In genomic region chr10:3516191-3516590, GRCh38 we compare ENCODE assay signal across 17 cellular contexts.
DNase-seq lines count a peak whose midpoint lies in the region; ATAC-seq, FAIRE-seq and TF ChIP-seq lines count a peak whose summit lies in the region.
"Had no signal": no experiment of that assay in that cellular context is flagged by ENCODE, and none has a peak within 500 bp of the region (broad histone marks: within the 10 kb centered on the region; RNA-seq: fewer than 3 reads in every experiment).

No MANE protein-coding gene starts in this region.

- H3K27me3 ChIP-seq in astrocyte (ENCODE audit: insufficient read depth, low read length) (no peaks in the 10 kb centered on the region), lung (ENCODE audit: control insufficient read depth, insufficient read depth) (no peaks in the 10 kb centered on the region), hepatocyte (no peaks in the 10 kb centered on the region)

- H3K36me3 ChIP-seq in astrocyte (ENCODE audit: insufficient read depth, low read length) (no peaks in the 10 kb centered on the region), lung (ENCODE audit: control insufficient read depth in 2 of 2, insufficient read depth in 2 of 2, low read length in 2 of 2) (no peaks in the 10 kb centered on the region), hepatocyte (replicated peaks; ENCODE audit: insufficient read depth, low read depth) (no peaks in the 10 kb centered on the region)

- WGBS in lung, 2 donors, result 84% methylated on average over 8 of the region's 8 CpGs
- 78% methylated on average over 8 of the region's 8 CpGs for WGBS in hepatocyte (ENCODE audit: low lambda C conversion rate, missing lambda C conversion rate)

- H3K9ac ChIP-seq in astrocyte (ENCODE audit: low read length), result peak overlapping the region; percentile 30

- H3K9me3 Mint-ChIP-seq in natural killer cell treated with Interleukin-12 subunit alpha and Interleukin-12 subunit beta and Interleukin-15 and Interleukin-18, amount 100 ng/mL, for 72 hours, result no peaks in the 10 kb centered on the region
- H3K9me3 Mint-ChIP-seq in natural killer cell, result no peaks in the 10 kb centered on the region
- H3K9me3 Mint-ChIP-seq in astrocyte (ENCODE audit: unreplicated experiment), result peaks cover 7% of the 10 kb centered on the region
- peaks cover 1% of the 10 kb centered on the region for H3K9me3 Mint-ChIP-seq in type B pancreatic cell

- peak overlapping the region; percentile 73 for H3K4me3 Mint-ChIP-seq in natural killer cell treated with Interleukin-12 subunit alpha and Interleukin-12 subunit beta and Interleukin-15 and Interleukin-18, amount 100 ng/mL, for 72 hours
- no peak overlapping the region for H3K4me3 Mint-ChIP-seq in natural killer cell
- no peak overlapping the region for H3K4me3 Mint-ChIP-seq in astrocyte (ENCODE audit: unreplicated experiment)
- H3K4me3 Mint-ChIP-seq in type B pancreatic cell, result no peak overlapping the region

- peaks cover 5 to 14% of the 10 kb centered on the region in 2 donors for H3K4me1 Mint-ChIP-seq in natural killer cell treated with Interleukin-12 subunit alpha and Interleukin-12 subunit beta and Interleukin-15 and Interleukin-18, amount 100 ng/mL, for 72 hours (ENCODE audit: low read depth in 2 of 2)
- peaks cover 0 to 2% of the 10 kb centered on the region in 2 donors for H3K4me1 Mint-ChIP-seq in natural killer cell
- H3K4me1 Mint-ChIP-seq in astrocyte (ENCODE audit: low read depth, unreplicated experiment), result peaks cover 23% of the 10 kb centered on the region
- H3K4me1 Mint-ChIP-seq in type B pancreatic cell (ENCODE audit: unreplicated experiment), result peaks cover 11% of the 10 kb centered on the region

- H2AFZ ChIP-seq in astrocyte (ENCODE audit: low read depth, low read length) (peak overlapping the region; percentile 42), hepatocyte (no peak overlapping the region)

- H4K20me1 ChIP-seq in astrocyte (ENCODE audit: insufficient read depth, low read length), result no peaks in the 10 kb centered on the region
- H4K20me1 ChIP-seq in hepatocyte (ENCODE audit: insufficient read depth, poor library complexity, severe bottlenecking), result no peaks in the 10 kb centered on the region

- peaks cover 15 to 19% of the 10 kb centered on the region in 2 donors for H3K27me3 Mint-ChIP-seq in natural killer cell treated with Interleukin-12 subunit alpha and Interleukin-12 subunit beta and Interleukin-15 and Interleukin-18, amount 100 ng/mL, for 72 hours
- peaks cover 11 to 12% of the 10 kb centered on the region in 2 donors for H3K27me3 Mint-ChIP-seq in natural killer cell (ENCODE audit: low read depth in 2 of 2)
- no peaks in the 10 kb centered on the region for H3K27me3 Mint-ChIP-seq in astrocyte (ENCODE audit: low read depth, unreplicated experiment)
- no peaks in the 10 kb centered on the region for H3K27me3 Mint-ChIP-seq in type B pancreatic cell

- H3K36me3 Mint-ChIP-seq in natural killer cell treated with Interleukin-12 subunit alpha and Interleukin-12 subunit beta and Interleukin-15 and Interleukin-18, amount 100 ng/mL, for 72 hours, result peaks cover 6% of the 10 kb centered on the region
- H3K36me3 Mint-ChIP-seq in natural killer cell, result no peaks in the 10 kb centered on the region
- H3K36me3 Mint-ChIP-seq in astrocyte (ENCODE audit: low read depth, unreplicated experiment), result no peaks in the 10 kb centered on the region
- no peaks in the 10 kb centered on the region for H3K36me3 Mint-ChIP-seq in type B pancreatic cell

- H3K27ac Mint-ChIP-seq in natural killer cell treated with Interleukin-12 subunit alpha and Interleukin-12 subunit beta and Interleukin-15 and Interleukin-18, amount 100 ng/mL, for 72 hours, result peak overlapping the region in 1 of 2 donors; percentile 75
- H3K27ac Mint-ChIP-seq in natural killer cell (no peak overlapping the region), astrocyte (ENCODE audit: unreplicated experiment) (no peak overlapping the region), type B pancreatic cell (peak overlapping the region; percentile 11)

- H3K4me3 ChIP-seq in astrocyte (ENCODE audit: insufficient read depth, low read depth, low read length) (no peak overlapping the region), lung (no peak overlapping the region), hepatocyte (no peak overlapping the region)

- H3K9me3 ChIP-seq in astrocyte (ENCODE audit: insufficient read depth, low read depth, low read length) (no peaks in the 10 kb centered on the region), lung (ENCODE audit: control insufficient read depth in 2 of 2, insufficient read depth in 1 of 2, low read length in 1 of 2) (no peaks in the 10 kb centered on the region), hepatocyte (ENCODE audit: low read depth) (no peaks in the 10 kb centered on the region)

- H3K4me1 ChIP-seq in astrocyte (ENCODE audit: insufficient read depth, low read length) (no peaks in the 10 kb centered on the region), lung (ENCODE audit: control insufficient read depth in 2 of 2, insufficient read depth in 2 of 2, low read length in 2 of 2) (no peaks in the 10 kb centered on the region), hepatocyte (ENCODE audit: insufficient read depth) (no peaks in the 10 kb centered on the region)

- ATAC-seq in natural killer cell treated with Interleukin-12 subunit alpha and Interleukin-12 subunit beta and Interleukin-15 and Interleukin-18, amount 100 ng/mL, for 72 hours, result no peak
- ATAC-seq in natural killer cell (no peak), lung (ENCODE audit: insufficient read depth, low FRiP score) (no peak), HG03045 (IDR thresholded peaks at IDR 0.05; ENCODE audit: unreplicated experiment) (no peak)

- TF ChIP-seq CTCF in natural killer cell (IDR thresholded peaks at IDR 0.05), result no peak
- TF ChIP-seq CTCF in astrocyte (IDR thresholded peaks at IDR 0.05; ENCODE audit: insufficient read depth, low read depth, low read length), result no peak
- no peak for TF ChIP-seq CTCF in lung (IDR thresholded peaks at IDR 0.05; ENCODE audit: control extremely low read depth, extremely low read depth)
- TF ChIP-seq CTCF in type B pancreatic cell (conservative IDR thresholded peaks at IDR 0.05), result no peak
- no peak for TF ChIP-seq CTCF in hepatocyte (IDR thresholded peaks at IDR 0.05; ENCODE audit: poor library complexity)

- H3K27ac ChIP-seq in astrocyte (ENCODE audit: low read depth, low read length) (no peak overlapping the region), lung (ENCODE audit: low read depth in 1 of 2, low read length in 1 of 2) (no peak overlapping the region), hepatocyte (no peak overlapping the region)
- H3K27ac ChIP-seq: HL-60 had no signal

- H3K4me2 ChIP-seq in astrocyte (ENCODE audit: low read length) (peak overlapping the region; percentile 30), hepatocyte (no peak overlapping the region)

- intact Hi-C loops in natural killer cell (cut with micrococcal nuclease), result no loop called here

- H3K79me2 ChIP-seq in astrocyte (ENCODE audit: insufficient read depth, low read length) (no peaks in the 10 kb centered on the region), hepatocyte (no peaks in the 10 kb centered on the region)

- DNase-seq in natural killer cell treated with Interleukin-12 subunit alpha and Interleukin-12 subunit beta and Interleukin-15 and Interleukin-18, amount 100 ng/mL, for 72 hours (ENCODE audit: low spot score), result no peak
- DNase-seq in natural killer cell, result no peak
- no peak for DNase-seq in astrocyte (ENCODE audit: low read depth)
- peak; percentile 18 for DNase-seq in lung (ENCODE audit: low spot score)
- DNase-seq in type B pancreatic cell (ENCODE audit: extremely low spot score, unreplicated experiment), result no peak
- DNase-seq in NOMO-1 treated with DMSO at 0.1 percent for 48 hours (lab: John Stamatoyannopoulos, UW; ENCODE audit: unreplicated experiment), result no peak
- no peak for DNase-seq in hepatocyte (ENCODE audit: low spot score)
- DNase-seq: C1 segment of cervical spinal cord, H7, NCI-H1930, NCI-H2171, NCI-H446, RPMI8226, SIG-M5 had no signal

- no peak for FAIRE-seq in astrocyte (lab: Jason Lieb, UNC)
- FAIRE-seq: HTR-8/SVneo had no signal

- no peaks in the 10 kb centered on the region for H3K9me2 ChIP-seq in hepatocyte (replicated peaks; ENCODE audit: insufficient read depth)
